Comparison of ENCODE assay signal across 12 cellular contexts in the genomic region with DNA sequence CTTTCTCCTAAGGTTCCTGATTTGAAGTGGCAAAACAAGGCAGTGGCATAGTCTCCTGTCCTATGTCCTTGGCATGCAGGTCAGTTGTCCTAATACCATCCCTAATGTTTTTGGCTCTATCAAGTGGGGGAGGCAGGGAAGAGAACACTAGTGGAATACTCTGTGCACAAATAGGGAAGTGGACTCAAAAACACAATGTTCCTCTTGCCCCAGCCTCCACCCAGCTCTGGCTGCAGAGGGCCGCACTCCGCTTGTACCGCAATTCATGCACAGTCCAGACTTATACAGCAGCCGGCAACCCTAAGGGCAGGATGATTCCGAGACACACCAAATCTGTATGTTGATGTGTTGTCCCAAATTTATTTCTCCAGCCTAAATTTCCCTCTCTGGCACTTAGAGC. TPM values are rescaled to one million over a fixed set of nuclear protein-coding genes. Genes with fewer than 3 reads are reported as not detected.
DNase-seq lines count a peak whose midpoint lies in the region; ATAC-seq and TF ChIP-seq lines count a peak whose summit lies in the region.
"Had no signal": no experiment of that assay in that cellular context is flagged by ENCODE, and none has a peak within 500 bp of the region (broad histone marks: within the 10 kb centered on the region; RNA-seq: fewer than 3 reads in every experiment).

No MANE protein-coding gene starts in this region.

- peaks cover 82% of the 10 kb centered on the region for H3K4me1 Mint-ChIP-seq in activated B cell treated with CpG ODN at 0.5 μM for 24 hours
- peaks cover 25% of the 10 kb centered on the region for H3K4me1 Mint-ChIP-seq in activated T-helper 17 cell treated with anti-CD3 and anti-CD28 coated beads, Interleukin-2, amount 50 U/mL, for 72 hours

- 87% methylated on average over 5 of the region's 5 CpGs for WGBS in right cardiac atrium
- WGBS in prostate gland = 94% methylated on average over 5 of the region's 5 CpGs

- H3K27me3 Mint-ChIP-seq in activated B cell treated with CpG ODN at 0.5 μM for 24 hours = no peaks in the 10 kb centered on the region
- H3K27me3 Mint-ChIP-seq in activated T-helper 17 cell treated with anti-CD3 and anti-CD28 coated beads, Interleukin-2, amount 50 U/mL, for 72 hours = no peaks in the 10 kb centered on the region
- H3K27me3 Mint-ChIP-seq: activated T-cell treated with anti-CD3 and anti-CD28 coated beads, Interleukin-2, amount 50 U/mL, for 24 hours; stimulated activated naive CD8-positive, alpha-beta T cell treated with anti-CD3 and anti-CD28 coated beads, Interleukin-15, amount 100 ng/mL, for 72 hours had no signal

- H3K4me3 ChIP-seq in BLaER1 (no peak overlapping the region), right cardiac atrium (ENCODE audit: low read length) (no peak overlapping the region), prostate gland (no peak overlapping the region)

- DNase-seq in activated B cell treated with CpG ODN at 0.5 μM for 24 hours = no peak
- DNase-seq in right cardiac atrium = peak; percentile 33 to 75 (median 67)
- no peak for DNase-seq in prostate gland (ENCODE audit: low spot score)
- no peak for DNase-seq in posterior vena cava (ENCODE audit: low spot score)
- DNase-seq: activated T-cell treated with anti-CD3 and anti-CD28 coated beads, Interleukin-2, amount 50 U/mL, for 24 hours; cerebellar nuclear complex; NCI-H1417; stimulated activated naive CD8-positive, alpha-beta T cell treated with anti-CD3 and anti-CD28 coated beads, Interleukin-15, amount 100 ng/mL, for 72 hours had no signal

- TF ChIP-seq POLR2A in prostate gland (IDR thresholded peaks at IDR 0.05) = no peak

- H3K4me1 ChIP-seq in BLaER1 = peaks cover 69% of the 10 kb centered on the region
- H3K4me1 ChIP-seq in right cardiac atrium (ENCODE audit: control insufficient read depth, insufficient read depth, low read length) = peaks cover 16% of the 10 kb centered on the region
- no peaks in the 10 kb centered on the region for H3K4me1 ChIP-seq in prostate gland (replicated peaks)

- no peaks in the 10 kb centered on the region for H3K9me3 Mint-ChIP-seq in activated B cell treated with CpG ODN at 0.5 μM for 24 hours
- no peaks in the 10 kb centered on the region for H3K9me3 Mint-ChIP-seq in activated T-helper 17 cell treated with anti-CD3 and anti-CD28 coated beads, Interleukin-2, amount 50 U/mL, for 72 hours
- H3K9me3 Mint-ChIP-seq: activated T-cell treated with anti-CD3 and anti-CD28 coated beads, Interleukin-2, amount 50 U/mL, for 24 hours; stimulated activated naive CD8-positive, alpha-beta T cell treated with anti-CD3 and anti-CD28 coated beads, Interleukin-15, amount 100 ng/mL, for 72 hours had no signal

- no peak for ATAC-seq in activated B cell treated with CpG ODN at 0.5 μM for 24 hours (ENCODE audit: low read depth)
- ATAC-seq in right cardiac atrium = peak in 1 of 2 donors; percentile 13
- no peak for ATAC-seq in GM21786 (IDR thresholded peaks at IDR 0.05; ENCODE audit: unreplicated experiment)
- no peak for ATAC-seq in GM19397 (IDR thresholded peaks at IDR 0.05; ENCODE audit: unreplicated experiment)
- no peak for ATAC-seq in activated T-helper 17 cell treated with anti-CD3 and anti-CD28 coated beads, Interleukin-2, amount 50 U/mL, for 72 hours (replicated peaks)
- ATAC-seq: stimulated activated naive CD8-positive, alpha-beta T cell treated with anti-CD3 and anti-CD28 coated beads, Interleukin-15, amount 100 ng/mL, for 72 hours had no signal

- H3K36me3 Mint-ChIP-seq in activated B cell treated with CpG ODN at 0.5 μM for 24 hours (ENCODE audit: low read depth) = peaks cover 10% of the 10 kb centered on the region
- H3K36me3 Mint-ChIP-seq in activated T-helper 17 cell treated with anti-CD3 and anti-CD28 coated beads, Interleukin-2, amount 50 U/mL, for 72 hours (ENCODE audit: low read depth) = peaks cover 17% of the 10 kb centered on the region

- 0 out of 2 replicates have a peak overlapping the region, but pooled peaks have one; percentile 93 for H3K27ac ChIP-seq in BLaER1
- peak overlapping the region; percentile 99 for H3K27ac ChIP-seq in right cardiac atrium (ENCODE audit: low read length)
- peak overlapping the region; percentile 93 to 95 for H3K27ac ChIP-seq in prostate gland

- peak overlapping the region; percentile 98 for H3K27ac Mint-ChIP-seq in activated B cell treated with CpG ODN at 0.5 μM for 24 hours
- no peak overlapping the region for H3K27ac Mint-ChIP-seq in activated T-helper 17 cell treated with anti-CD3 and anti-CD28 coated beads, Interleukin-2, amount 50 U/mL, for 72 hours
- H3K27ac Mint-ChIP-seq: activated T-cell treated with anti-CD3 and anti-CD28 coated beads, Interleukin-2, amount 50 U/mL, for 24 hours; stimulated activated naive CD8-positive, alpha-beta T cell treated with anti-CD3 and anti-CD28 coated beads, Interleukin-15, amount 100 ng/mL, for 72 hours had no signal

- H3K36me3 ChIP-seq in BLaER1 (peaks cover 8% of the 10 kb centered on the region), prostate gland (no peaks in the 10 kb centered on the region)

- peak overlapping the region; percentile 91 for H3K4me2 ChIP-seq in BLaER1

- H3K9ac ChIP-seq in BLaER1 = no peak overlapping the region

- no peak for TF ChIP-seq CTCF in activated B cell treated with CpG ODN at 0.5 μM for 24 hours (IDR thresholded peaks at IDR 0.05)
- no peak for TF ChIP-seq CTCF in prostate gland (IDR thresholded peaks at IDR 0.05)

- POLR2A ChIA-PET in activated B cell treated with CpG ODN at 0.5 μM for 24 hours (lab: Charles Lee) = interaction anchor here (1.6 to 9.3 kb wide), 8 partner anchors 8 to 277 kb away, joined by 6 to 388 read pairs (median 28); a partner anchor contains a TSS

- peaks cover 8% of the 10 kb centered on the region; the same call in 1 of the 2 replicates for H4K20me1 ChIP-seq in BLaER1

- H3K27me3 ChIP-seq in BLaER1 = no peaks in the 10 kb centered on the region
- H3K27me3 ChIP-seq in right cardiac atrium (ENCODE audit: control insufficient read depth, insufficient read depth) = no peaks in the 10 kb centered on the region
- no peaks in the 10 kb centered on the region for H3K27me3 ChIP-seq in prostate gland (replicated peaks; ENCODE audit: insufficient read depth)

- intact Hi-C loops in activated B cell treated with CpG ODN at 0.5 μM for 24 hours (cut with micrococcal nuclease) = loop anchor here (10.0 kb wide), 1 partner anchor 269 kb away; a partner anchor contains a TSS
- intact Hi-C loops in right cardiac atrium (cut with DNase I) = loop anchor here in 3 of 4 donors (5.0 to 10.0 kb wide), 3 partner anchors 89 to 202 kb away; no protein-coding TSS in a partner anchor
- intact Hi-C loops in prostate gland (cut with DNase I) = no loop called here
- intact Hi-C loops in posterior vena cava (cut with DNase I) = loop anchor here in 1 of 2 donors (10.0 kb wide), 2 partner anchors 89 to 199 kb away; no protein-coding TSS in a partner anchor

- peak overlapping the region; percentile 24 for H3K4me3 Mint-ChIP-seq in activated B cell treated with CpG ODN at 0.5 μM for 24 hours
- no peak overlapping the region for H3K4me3 Mint-ChIP-seq in activated T-helper 17 cell treated with anti-CD3 and anti-CD28 coated beads, Interleukin-2, amount 50 U/mL, for 72 hours
- H3K4me3 Mint-ChIP-seq: activated T-cell treated with anti-CD3 and anti-CD28 coated beads, Interleukin-2, amount 50 U/mL, for 24 hours; stimulated activated naive CD8-positive, alpha-beta T cell treated with anti-CD3 and anti-CD28 coated beads, Interleukin-15, amount 100 ng/mL, for 72 hours had no signal

- H3K9me3 ChIP-seq in BLaER1 = no peaks in the 10 kb centered on the region
- H3K9me3 ChIP-seq in right cardiac atrium (ENCODE audit: control insufficient read depth, low read length) = no peaks in the 10 kb centered on the region
- no peaks in the 10 kb centered on the region for H3K9me3 ChIP-seq in prostate gland

- CTCF ChIA-PET in activated B cell treated with CpG ODN at 0.5 μM for 24 hours (lab: Charles Lee) = interaction anchor here (1.9 to 8.9 kb wide), 4 partner anchors 23 to 202 kb away, joined by 16 to 166 read pairs (median 24); a partner anchor contains a TSS

RNA-seq across cellular contexts. Expression of a gene that starts 14.5 kb away (rescaled TPM):
- total RNA-seq in activated B cell treated with CpG ODN at 0.5 μM for 24 hours (195 and 208 TPM in 2 replicates), right cardiac atrium (10 to 100 TPM; 28.9 to 51.4 (median 34.4) TPM), prostate gland (10 to 100 TPM; 33.1 to 75.0 TPM), posterior vena cava (100 to 1,000 TPM in 1 of 2 donors, 10 to 100 TPM in 1; 55.6 to 103 TPM)
- polyA plus RNA-seq in right cardiac atrium = 73.2 TPM
- total RNA-seq in activated T-helper 17 cell treated with anti-CD3 and anti-CD28 coated beads, Interleukin-2, amount 50 U/mL, for 72 hours = 10 to 100 TPM; 33.1 to 43.0 TPM

Comparison
In these comparisons a context has a peak if more than half of its experiments do, and no peak if none do; other contexts are left out.
1. DNase-seq: peak in right cardiac atrium (3 of 3); none in activated B cell treated with CpG ODN at 0.5 μM for 24 hours (single experiment), prostate gland (single experiment) and posterior vena cava (single experiment).
2. Peak in every context shown above with its lines, with median percentiles within 50 percentile points of each other: H3K27ac ChIP-seq.